ENCODE assay signal across 22 cellular contexts in the genomic region with DNA sequence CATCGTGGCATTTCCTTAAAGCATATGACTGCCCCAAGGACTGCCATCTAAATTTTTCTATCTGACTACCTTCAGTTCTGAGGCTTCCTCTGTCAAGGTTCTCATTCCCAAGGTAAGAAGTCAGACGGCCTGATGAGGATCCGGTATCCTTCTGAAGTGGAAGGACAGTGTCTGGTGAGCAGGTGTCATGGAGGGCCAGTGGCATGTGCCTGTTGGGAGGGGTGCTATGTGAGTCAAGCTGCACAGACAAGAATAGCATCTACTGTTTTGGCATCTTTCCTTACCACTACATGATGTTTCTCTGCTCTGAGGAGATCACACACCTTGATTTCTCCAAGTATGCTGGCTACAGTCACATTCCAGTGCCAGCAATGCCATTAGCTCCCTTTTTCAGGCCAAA.
"Had no signal": no experiment of that assay in that cellular context is flagged by ENCODE, and none has a peak within 500 bp of the region (broad histone marks: within the 10 kb centered on the region; RNA-seq: fewer than 3 reads in every experiment).

No MANE protein-coding gene starts in this region.

- H3K27me3 ChIP-seq: esophagus muscularis mucosa, stomach, testis had no signal

- H3K4me3 Mint-ChIP-seq: activated naive CD4-positive, alpha-beta T cell treated with anti-CD3 and anti-CD28 coated beads, Interleukin-2, amount 10 ng/mL, durations not matched to agents 7 days and 5 days; stimulated activated effector memory CD8-positive, alpha-beta T cell treated with anti-CD3 and anti-CD28 coated beads, Interleukin-12 subunit alpha, Interleukin-12 subunit beta, amount 100 ng/mL, for 72 hours; type B pancreatic cell had no signal

- H3K4me3 ChIP-seq: esophagus muscularis mucosa, lung, smooth muscle cell, stomach had no signal

- H3K4me2 ChIP-seq: smooth muscle cell had no signal

- H3K36me3 Mint-ChIP-seq: activated naive CD4-positive, alpha-beta T cell treated with anti-CD3 and anti-CD28 coated beads, Interleukin-2, amount 10 ng/mL, durations not matched to agents 7 days and 5 days; stimulated activated effector memory CD8-positive, alpha-beta T cell treated with anti-CD3 and anti-CD28 coated beads, Interleukin-12 subunit alpha, Interleukin-12 subunit beta, amount 100 ng/mL, for 72 hours; type B pancreatic cell had no signal

- H3K9me3 ChIP-seq: stomach, testis had no signal

- H3K4me1 Mint-ChIP-seq: activated naive CD4-positive, alpha-beta T cell treated with anti-CD3 and anti-CD28 coated beads, Interleukin-2, amount 10 ng/mL, durations not matched to agents 7 days and 5 days had no signal

- H3K27ac ChIP-seq: brain microvascular endothelial cell, stomach, testis had no signal

- H3K27me3 Mint-ChIP-seq: type B pancreatic cell had no signal

- H3K27ac Mint-ChIP-seq: activated naive CD4-positive, alpha-beta T cell treated with anti-CD3 and anti-CD28 coated beads, Interleukin-2, amount 10 ng/mL, durations not matched to agents 7 days and 5 days; stimulated activated effector memory CD8-positive, alpha-beta T cell treated with anti-CD3 and anti-CD28 coated beads, Interleukin-12 subunit alpha, Interleukin-12 subunit beta, amount 100 ng/mL, for 72 hours; type B pancreatic cell had no signal

- H3K9me3 Mint-ChIP-seq: activated naive CD4-positive, alpha-beta T cell treated with anti-CD3 and anti-CD28 coated beads, Interleukin-2, amount 10 ng/mL, durations not matched to agents 7 days and 5 days; stimulated activated effector memory CD8-positive, alpha-beta T cell treated with anti-CD3 and anti-CD28 coated beads, Interleukin-12 subunit alpha, Interleukin-12 subunit beta, amount 100 ng/mL, for 72 hours; type B pancreatic cell had no signal

- H3K36me3 ChIP-seq: brain microvascular endothelial cell, esophagus muscularis mucosa, stomach had no signal

- DNase-seq: activated CD4-positive, alpha-beta T cell treated with anti-CD3 and anti-CD28 coated beads, Interleukin-2, amount 50 U/mL, for 1 hour; activated CD8-positive, alpha-beta memory T cell treated with anti-CD3 and anti-CD28 coated beads for 24 hours; activated CD8-positive, alpha-beta memory T cell treated with anti-CD3 and anti-CD28 coated beads, Interleukin-2, amount 50 U/mL, for 48 hours; activated effector memory CD4-positive, alpha-beta T cell treated with Interleukin-2 at 50 U/mL for 16 hours; activated naive CD4-positive, alpha-beta T cell treated with anti-CD3 and anti-CD28 coated beads, Interleukin-2, amount 10 ng/mL, durations not matched to agents 7 days and 5 days; activated T-cell treated with anti-CD3 and anti-CD28 coated beads, Interleukin-2, amount 50 U/mL, for 48 hours; brain microvascular endothelial cell; cerebellar nuclear complex; cortex of kidney; effector CD8-positive, alpha-beta T cell; midbrain; stimulated activated CD4-positive, alpha-beta T cell treated with anti-CD3 and anti-CD28 coated beads, Interleukin-4, amount 100 ng/mL, for 1 hour; stomach; T-helper 1 cell; T-helper 9 cell had no signal

- ATAC-seq: activated CD4-positive, CD25-positive, alpha-beta regulatory T cell treated with anti-CD3 and anti-CD28 coated beads, Interleukin-2, amount 50 U/mL, for 24 hours; stimulated activated effector memory CD8-positive, alpha-beta T cell treated with anti-CD3 and anti-CD28 coated beads, Interleukin-12 subunit alpha, Interleukin-12 subunit beta, amount 100 ng/mL, for 72 hours had no signal

- H3K4me1 ChIP-seq: testis had no signal
